In genomic region chr12:6608592-6609311, GRCh38 we compare ENCODE assay signal across 1 cellular context.
TF ChIP-seq lines count a peak whose summit lies in the region.

No MANE protein-coding gene starts in this region.

TF ChIP-seq in HEK293, 187 proteins besides CTCF, POLR2A, EP300 and RAD21 (continued from another document):
- TF ChIP-seq, protein P1, sequence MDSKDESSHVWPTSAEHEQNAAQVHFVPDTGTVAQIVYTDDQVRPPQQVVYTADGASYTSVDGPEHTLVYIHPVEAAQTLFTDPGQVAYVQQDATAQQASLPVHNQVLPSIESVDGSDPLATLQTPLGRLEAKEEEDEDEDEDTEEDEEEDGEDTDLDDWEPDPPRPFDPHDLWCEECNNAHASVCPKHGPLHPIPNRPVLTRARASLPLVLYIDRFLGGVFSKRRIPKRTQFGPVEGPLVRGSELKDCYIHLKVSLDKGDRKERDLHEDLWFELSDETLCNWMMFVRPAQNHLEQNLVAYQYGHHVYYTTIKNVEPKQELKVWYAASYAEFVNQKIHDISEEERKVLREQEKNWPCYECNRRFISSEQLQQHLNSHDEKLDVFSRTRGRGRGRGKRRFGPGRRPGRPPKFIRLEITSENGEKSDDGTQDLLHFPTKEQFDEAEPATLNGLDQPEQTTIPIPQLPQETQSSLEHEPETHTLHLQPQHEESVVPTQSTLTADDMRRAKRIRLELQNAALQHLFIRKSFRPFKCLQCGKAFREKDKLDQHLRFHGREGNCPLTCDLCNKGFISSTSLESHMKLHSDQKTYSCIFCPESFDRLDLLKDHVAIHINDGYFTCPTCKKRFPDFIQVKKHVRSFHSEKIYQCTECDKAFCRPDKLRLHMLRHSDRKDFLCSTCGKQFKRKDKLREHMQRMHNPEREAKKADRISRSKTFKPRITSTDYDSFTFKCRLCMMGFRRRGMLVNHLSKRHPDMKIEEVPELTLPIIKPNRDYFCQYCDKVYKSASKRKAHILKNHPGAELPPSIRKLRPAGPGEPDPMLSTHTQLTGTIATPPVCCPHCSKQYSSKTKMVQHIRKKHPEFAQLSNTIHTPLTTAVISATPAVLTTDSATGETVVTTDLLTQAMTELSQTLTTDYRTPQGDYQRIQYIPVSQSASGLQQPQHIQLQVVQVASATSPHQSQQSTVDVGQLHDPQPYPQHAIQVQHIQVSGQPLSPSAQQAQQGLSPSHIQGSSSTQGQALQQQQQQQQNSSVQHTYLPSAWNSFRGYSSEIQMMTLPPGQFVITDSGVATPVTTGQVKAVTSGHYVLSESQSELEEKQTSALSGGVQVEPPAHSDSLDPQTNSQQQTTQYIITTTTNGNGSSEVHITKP (tag by site-specific recombination; IDR thresholded peaks at IDR 0.05), result peak; percentile 93
- TF ChIP-seq ZNF561 (tag by site-specific recombination; IDR thresholded peaks at IDR 0.05; ENCODE audit: borderline replicate concordance) (no peak), ZNF280C (tag by site-specific recombination; IDR thresholded peaks at IDR 0.05) (no peak), GLI2 (tag by site-specific recombination; IDR thresholded peaks at IDR 0.05; ENCODE audit: borderline replicate concordance, low read depth) (no peak), ZSCAN30 (tag by site-specific recombination; IDR thresholded peaks at IDR 0.05) (no peak), ZNF501 (tag by site-specific recombination; IDR thresholded peaks at IDR 0.05) (no peak), ZNF518A (tag by site-specific recombination; conservative IDR thresholded peaks at IDR 0.05; ENCODE audit: low read depth) (0 out of 2 replicates have a peak, but pooled peaks have one; percentile 43), ZNF629 (tag by site-specific recombination; IDR thresholded peaks at IDR 0.05) (no peak), ZNF544 (tag by site-specific recombination; IDR thresholded peaks at IDR 0.05) (no peak), ZFHX2 (tag by site-specific recombination; conservative IDR thresholded peaks at IDR 0.05) (peak; percentile 26; the same call in 1 of the 2 replicates), ZBTB20 (tag by site-specific recombination; IDR thresholded peaks at IDR 0.05) (0 out of 2 replicates have a peak, but pooled peaks have one; percentile 9), TRIM28 (IDR thresholded peaks at IDR 0.05; ENCODE audit: borderline replicate concordance, low read length) (peak; percentile 52; the same call in 1 of the 2 replicates), ZNF701 (tag by site-specific recombination; IDR thresholded peaks at IDR 0.05) (no peak), SETDB1 (IDR thresholded peaks at IDR 0.05; ENCODE audit: insufficient read length, low read length) (peak; percentile 97)
- TF ChIP-seq, protein P2, sequence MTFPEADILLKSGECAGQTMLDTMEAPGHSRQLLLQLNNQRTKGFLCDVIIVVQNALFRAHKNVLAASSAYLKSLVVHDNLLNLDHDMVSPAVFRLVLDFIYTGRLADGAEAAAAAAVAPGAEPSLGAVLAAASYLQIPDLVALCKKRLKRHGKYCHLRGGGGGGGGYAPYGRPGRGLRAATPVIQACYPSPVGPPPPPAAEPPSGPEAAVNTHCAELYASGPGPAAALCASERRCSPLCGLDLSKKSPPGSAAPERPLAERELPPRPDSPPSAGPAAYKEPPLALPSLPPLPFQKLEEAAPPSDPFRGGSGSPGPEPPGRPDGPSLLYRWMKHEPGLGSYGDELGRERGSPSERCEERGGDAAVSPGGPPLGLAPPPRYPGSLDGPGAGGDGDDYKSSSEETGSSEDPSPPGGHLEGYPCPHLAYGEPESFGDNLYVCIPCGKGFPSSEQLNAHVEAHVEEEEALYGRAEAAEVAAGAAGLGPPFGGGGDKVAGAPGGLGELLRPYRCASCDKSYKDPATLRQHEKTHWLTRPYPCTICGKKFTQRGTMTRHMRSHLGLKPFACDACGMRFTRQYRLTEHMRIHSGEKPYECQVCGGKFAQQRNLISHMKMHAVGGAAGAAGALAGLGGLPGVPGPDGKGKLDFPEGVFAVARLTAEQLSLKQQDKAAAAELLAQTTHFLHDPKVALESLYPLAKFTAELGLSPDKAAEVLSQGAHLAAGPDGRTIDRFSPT (tag by site-specific recombination; IDR thresholded peaks at IDR 0.05), result no peak; the same call in 1 of the 2 replicates
TF ChIP-seq in HEK293: peak in this region for 9.
